14 cellular contexts compared by ENCODE assay signal in the genomic region with DNA sequence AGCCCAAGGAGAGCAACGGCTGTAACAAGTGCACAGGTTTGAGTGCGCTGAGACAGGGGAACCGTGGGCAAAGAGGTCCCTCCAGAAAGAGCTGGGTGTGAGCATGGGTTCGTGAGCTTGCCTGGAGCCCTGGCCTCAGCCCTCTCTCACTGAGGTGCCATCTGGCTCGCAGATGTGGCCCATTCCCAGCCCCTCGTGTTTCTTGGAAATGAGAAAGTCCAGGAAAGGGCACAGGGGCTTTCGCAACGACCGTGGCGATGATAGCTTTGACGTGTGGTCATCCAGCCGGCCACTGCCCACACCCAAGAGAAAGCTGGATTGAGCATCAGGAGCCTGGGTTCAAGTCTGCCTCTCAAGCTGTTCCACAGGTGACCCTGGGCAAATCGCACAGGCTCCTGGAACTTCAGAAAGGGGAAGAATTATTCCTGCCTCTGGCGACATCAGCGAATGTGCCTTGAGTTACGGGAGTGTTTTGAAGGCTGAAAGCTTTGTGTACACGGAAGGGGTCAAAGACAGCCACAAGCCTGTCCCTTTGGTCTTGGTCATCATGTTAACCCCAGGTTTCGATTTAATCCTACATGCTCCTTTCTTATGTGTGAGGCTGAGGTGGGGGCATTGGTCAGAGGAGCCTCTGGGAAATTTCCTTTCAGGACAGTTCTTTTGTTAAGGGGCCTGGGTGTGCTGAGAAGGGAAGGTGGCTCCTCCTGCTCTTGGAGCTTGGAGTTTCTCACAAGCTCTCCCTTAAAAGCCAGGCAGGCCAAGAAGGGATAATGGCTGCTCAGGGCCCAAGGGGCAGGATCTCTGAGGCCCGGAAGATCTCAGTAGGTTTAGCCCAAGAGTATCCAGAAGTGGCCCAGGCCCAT. TPM values are rescaled to one million over a fixed set of nuclear protein-coding genes. Genes with fewer than 3 reads are reported as not detected.
DNase-seq lines count a peak whose midpoint lies in the region; FAIRE-seq and TF ChIP-seq lines count a peak whose summit lies in the region.
"Had no signal": no experiment of that assay in that cellular context is flagged by ENCODE, and none has a peak within 500 bp of the region (broad histone marks: within the 10 kb centered on the region; RNA-seq: fewer than 3 reads in every experiment).

No MANE protein-coding gene starts in this region.

- H3K27ac Mint-ChIP-seq in HFFc6 = peak overlapping the region; percentile 87
- H3K27ac Mint-ChIP-seq: activated T-cell treated with anti-CD3 and anti-CD28 coated beads, Interleukin-2, amount 50 U/mL, for 72 hours had no signal

- peaks cover 4% of the 10 kb centered on the region for H3K27me3 Mint-ChIP-seq in HFFc6 (ENCODE audit: insufficient read depth)

- no peak for TF ChIP-seq RAD21 in H1 (IDR thresholded peaks at IDR 0.05 in 1 of 2, conservative IDR thresholded peaks at IDR 0.05 in 1 of 2; ENCODE audit: low read depth in 2 of 2, low read length in 2 of 2)

- H3K9me3 Mint-ChIP-seq in HFFc6 = no peaks in the 10 kb centered on the region
- H3K9me3 Mint-ChIP-seq: activated T-cell treated with anti-CD3 and anti-CD28 coated beads, Interleukin-2, amount 50 U/mL, for 72 hours had no signal

- peak overlapping the region; percentile 59 for H3K4me3 Mint-ChIP-seq in HFFc6
- H3K4me3 Mint-ChIP-seq: activated T-cell treated with anti-CD3 and anti-CD28 coated beads, Interleukin-2, amount 50 U/mL, for 72 hours had no signal

- H3K14ac ChIP-seq in H1 (ENCODE audit: insufficient read length) = no peak overlapping the region

- H3K79me2 ChIP-seq in H1 (ENCODE audit: control insufficient read depth in 1 of 2, insufficient read depth in 2 of 2, low read length in 2 of 2) = no peaks in the 10 kb centered on the region

- no peak overlapping the region for H3K23ac ChIP-seq in H1 (ENCODE audit: insufficient read length)

- CTCF ChIA-PET in H1 (lab: Charles Lee; ENCODE audit: partially characterized antibody) = interaction anchor here (0.6 to 8.7 kb wide), 16 partner anchors 8 to 103 kb away, joined by 3 to 133 read pairs (median 6); a partner anchor contains a TSS

- H3K79me1 ChIP-seq in H1 (ENCODE audit: low read depth, low read length) = no peaks in the 10 kb centered on the region

- TF ChIP-seq EP300 in H1 (IDR thresholded peaks at IDR 0.05; ENCODE audit: borderline replicate concordance in 1 of 2, low read depth in 2 of 2, low read length in 2 of 2) = no peak

- WGBS in H1 (ENCODE audit: extremely low coverage in 1 of 2, insufficient coverage in 1 of 2, insufficient read length in 1 of 2, insufficient replicate concordance in 2 of 2, low coverage in 1 of 2, low lambda C conversion rate in 2 of 2, missing lambda C conversion rate in 1 of 2), 2 experiments = 88% methylated on average over 19 of the region's 19 CpGs; no CpG with 5 or more reads in 1 of the 2 experiments

- H3K9me3 ChIP-seq in H1 (ENCODE audit: insufficient read depth in 2 of 2, low read depth in 1 of 2, low read length in 1 of 2) (no peaks in the 10 kb centered on the region), mucosa of stomach (ENCODE audit: control insufficient read depth, low read length) (no peaks in the 10 kb centered on the region), tibial artery (no peaks in the 10 kb centered on the region)

- H2BK120ac ChIP-seq in H1 (replicated peaks; ENCODE audit: low read depth, low read length) = no peak overlapping the region

- peaks cover 59% of the 10 kb centered on the region for H3K36me3 Mint-ChIP-seq in HFFc6 (ENCODE audit: low read depth)

- H3K9ac ChIP-seq in H1 (replicated peaks in 1 of 4; ENCODE audit: extremely low read depth in 1 of 4, low read depth in 3 of 4, low read length in 3 of 4) (no peak overlapping the region), mucosa of stomach (ENCODE audit: low read length) (peak overlapping the region; percentile 29)
- H3K9ac ChIP-seq: KMS-11 had no signal

- H3K56ac ChIP-seq in H1 (replicated peaks; ENCODE audit: insufficient read length, low read depth, low read length) = no peak overlapping the region

- no peak overlapping the region for H4K5ac ChIP-seq in H1 (ENCODE audit: insufficient read length, low read depth, low read length)

- intact Hi-C loops in tibial artery (cut with DNase I; ENCODE audit: low total_unique reads) = loop anchor here (5.0 kb wide), 1 partner anchor 38 kb away; no protein-coding TSS in a partner anchor

- DNase-seq in HFFc6 = no peak
- DNase-seq in H1 (ENCODE audit: low read depth in 1 of 2, low spot score in 2 of 2) = no peak
- peak; percentile 59 to 89 for DNase-seq in tibial artery
- DNase-seq in COR-L47 (lab: John Stamatoyannopoulos, UW) = no peak
- DNase-seq in T-helper 2 cell = no peak
- DNase-seq in activated CD4-positive, CD25-positive, alpha-beta regulatory T cell (lab: John Stamatoyannopoulos, UW) = no peak
- no peak for DNase-seq in NCI-H1436 treated with DMSO at 0.1 percent for 48 hours (lab: John Stamatoyannopoulos, UW)
- DNase-seq: activated T-cell treated with anti-CD3 and anti-CD28 coated beads, Interleukin-2, amount 50 U/mL, for 72 hours; DMS79; NCI-H2171; occipital lobe had no signal

- peak overlapping the region; percentile 27; the same call in 1 of the 2 replicates for H2BK12ac ChIP-seq in H1 (ENCODE audit: low read depth, low read length)

- H3K4me1 Mint-ChIP-seq in HFFc6 (ENCODE audit: low read depth) = peaks cover 99% of the 10 kb centered on the region

- H4K8ac ChIP-seq in H1 (ENCODE audit: extremely low read depth, insufficient read depth, low read length) = no peak overlapping the region

- H2BK15ac ChIP-seq in H1 (ENCODE audit: low read length) = no peak overlapping the region

- no peak overlapping the region for H2BK20ac ChIP-seq in H1 (ENCODE audit: low read length)

- no peak overlapping the region for H3K4ac ChIP-seq in H1 (replicated peaks; ENCODE audit: insufficient read length, low read depth, low read length)

- TF ChIP-seq CTCF in HFFc6 (IDR thresholded peaks at IDR 0.05) (no peak), H1 (IDR thresholded peaks at IDR 0.05; ENCODE audit: control extremely low read depth in 1 of 3, insufficient read depth in 1 of 3, low read depth in 1 of 3, low read length in 3 of 3) (no peak), tibial artery (IDR thresholded peaks at IDR 0.05) (no peak)

- FAIRE-seq in H1 (lab: Jason Lieb, UNC) = no peak

- H3K27me3 ChIP-seq in H1 (replicated peaks in 1 of 4; ENCODE audit: control insufficient read depth in 3 of 4, extremely low read depth in 1 of 4, insufficient read depth in 3 of 4, low read length in 3 of 4) (no peaks in the 10 kb centered on the region), mucosa of stomach (ENCODE audit: control insufficient read depth, insufficient read depth, low read length) (no peaks in the 10 kb centered on the region), tibial artery (no peaks in the 10 kb centered on the region)

- no peak for TF ChIP-seq POLR2A in H1 (IDR thresholded peaks at IDR 0.05; ENCODE audit: control extremely low read depth in 1 of 2, low read depth in 2 of 2, low read length in 2 of 2)

- no peaks in the 10 kb centered on the region for H4K20me1 ChIP-seq in H1 (replicated peaks in 1 of 2; ENCODE audit: control insufficient read depth in 1 of 2, insufficient read depth in 2 of 2, low read length in 2 of 2)

- H4K91ac ChIP-seq in H1 (replicated peaks; ENCODE audit: insufficient read length, low read length) = peak overlapping the region; percentile 1

- H3K4me1 ChIP-seq in H1 (replicated peaks in 1 of 4; ENCODE audit: control insufficient read depth in 3 of 4, insufficient read depth in 4 of 4, low read length in 3 of 4) (peaks cover 15 to 33% (median 20%) of the 10 kb centered on the region in 4 experiments), mucosa of stomach (ENCODE audit: control insufficient read depth, insufficient read depth, low read length) (peaks cover 9% of the 10 kb centered on the region), tibial artery (peaks cover 5 to 92% (median 75%) of the 10 kb centered on the region in 4 donors)

- no peak overlapping the region for H2BK5ac ChIP-seq in H1 (ENCODE audit: low read depth, low read length)

- H3K27ac ChIP-seq in H1 (ENCODE audit: low read depth, low read length) (no peak overlapping the region), tibial artery (peak overlapping the region; percentile 90 to 98)
- H3K27ac ChIP-seq: KMS-11, VCaP had no signal

- H3K36me3 ChIP-seq in H1 (ENCODE audit: control insufficient read depth in 2 of 4, insufficient read depth in 4 of 4, low read length in 3 of 4) (no peaks in the 10 kb centered on the region), mucosa of stomach (ENCODE audit: control insufficient read depth, insufficient read depth, low read length) (no peaks in the 10 kb centered on the region), tibial artery (peaks cover 88 to 99% (median 90%) of the 10 kb centered on the region in 3 donors)

- POLR2A ChIA-PET in H1 (lab: Charles Lee; ENCODE audit: partially characterized antibody) = interaction anchor here (0.7 to 2.9 kb wide), 3 partner anchors 10 to 32 kb away, joined by 4 to 11 read pairs (median 4); no protein-coding TSS in a partner anchor

- no peaks in the 10 kb centered on the region for H3K23me2 ChIP-seq in H1 (ENCODE audit: low read depth, low read length)

- no peak overlapping the region for H3K18ac ChIP-seq in H1 (ENCODE audit: extremely low read depth, low read length)

- H3K4me3 ChIP-seq in H1 (ENCODE audit: extremely low read depth in 1 of 4, insufficient read depth in 2 of 4, low read depth in 3 of 4, low read length in 4 of 4) = no peak overlapping the region
- H3K4me3 ChIP-seq in mucosa of stomach (ENCODE audit: low read length) = no peak overlapping the region
- peak overlapping the region; percentile 66 to 94 for H3K4me3 ChIP-seq in tibial artery

- 0 out of 2 replicates have a peak overlapping the region, but pooled peaks have one; percentile 11 for H2AK5ac ChIP-seq in H1 (ENCODE audit: low read depth, low read length)

- H3K4me2 ChIP-seq in H1 (ENCODE audit: insufficient read depth in 1 of 2, low read depth in 2 of 2, low read length in 2 of 2) = no peak overlapping the region
- H3K4me2 ChIP-seq: KMS-11 had no signal

- 0 out of 2 replicates have a peak overlapping the region, but pooled peaks have one; percentile 49 for H2AFZ ChIP-seq in H1 (ENCODE audit: low read length)

TF ChIP-seq in H1, 55 proteins besides CTCF, POLR2A, EP300 and RAD21 (continues in another document):
- no peak for TF ChIP-seq CBX5 (IDR thresholded peaks at IDR 0.05; ENCODE audit: low read depth, low read length)

RNA-seq across cellular contexts. Expression of a gene that starts 41.6 kb away (rescaled TPM):
- total RNA-seq in HFFc6 (2021; fragmentation: NEBNext Ultra II Directional; extraction: Animal tissue kit (Norgen Biotek cat#: 25700)) = under 1 TPM; 0.50 to 0.85 (median 0.76) TPM
- total RNA-seq in H1 (2021; fragmentation: NEBNext Ultra II Directional; extraction: Animal tissue kit (Norgen Biotek cat#: 25700)) = not detected in 2 replicates
- polyA plus RNA-seq in H1 (2011; rRNA removed) = 0.18 TPM in 1 of 2 replicates, not detected in the other
- polyA plus RNA-seq in H1 (2011; cell fraction: cytosol; rRNA removed) = not detected
- polyA plus RNA-seq in H1 (2011; cell fraction: nucleus; rRNA removed) = not detected
- polyA plus RNA-seq in H1 (2012, experiment 1 of 2) = not detected in 4 replicates
- polyA plus RNA-seq in H1 (2012, experiment 2 of 2) = not detected
- polyA plus RNA-seq in H1 (2013, experiment 1 of 2) = not detected
- polyA plus RNA-seq in H1 (2013, experiment 2 of 2) = not detected
- polyA minus RNA-seq in H1 (2011; rRNA and poly(A)+ RNA removed) = not detected in 2 replicates
- polyA minus RNA-seq in H1 (2011; cell fraction: cytosol; rRNA and poly(A)+ RNA removed) = not detected
- not detected for polyA minus RNA-seq in H1 (2011; cell fraction: nucleus; rRNA and poly(A)+ RNA removed)
- total RNA-seq: activated T-cell treated with anti-CD3 and anti-CD28 coated beads, Interleukin-2, amount 50 U/mL, for 72 hours; occipital lobe had no signal

Comparison
In these comparisons a context has a peak if more than half of its experiments do, and no peak if none do; other contexts are left out.
1. DNase-seq: peak in tibial artery (2 of 2); none in HFFc6 (single experiment), H1 (0 of 2), COR-L47 (single experiment), T-helper 2 cell (0 of 5), activated CD4-positive, CD25-positive, alpha-beta regulatory T cell (0 of 4) and NCI-H1436 treated with DMSO at 0.1 percent for 48 hours (single experiment).
2. H3K4me3 ChIP-seq: peak in tibial artery (2 of 2); none in H1 (0 of 4) and mucosa of stomach (single experiment).